Comparison of ENCODE assay signal across 8 cellular contexts in the genomic region with DNA sequence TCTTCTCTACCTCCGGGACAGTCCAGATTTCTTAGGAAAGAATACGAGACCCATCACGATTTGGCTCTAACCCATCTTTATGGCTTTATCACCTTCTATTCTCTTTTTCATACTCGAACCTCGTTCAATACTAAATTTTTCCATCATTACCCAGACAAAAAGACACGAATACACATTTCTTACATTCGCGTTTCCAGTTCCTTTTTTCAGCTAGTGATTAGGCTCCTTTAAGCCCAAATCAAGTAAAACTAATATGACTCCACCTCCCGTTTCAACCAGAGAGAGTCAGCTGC.
DNase-seq lines count a peak whose midpoint lies in the region; ATAC-seq and TF ChIP-seq lines count a peak whose summit lies in the region.

No MANE protein-coding gene starts in this region.

- H3K27ac ChIP-seq in SU-DHL-6 (ENCODE audit: low read depth, low read length) = peak overlapping the region; percentile 94

- peaks cover 69% of the 10 kb centered on the region for H3F3A ChIP-seq in SU-DHL-6 (ENCODE audit: insufficient read depth)

- H3K9ac ChIP-seq in SU-DHL-6 (ENCODE audit: low read length) = peak overlapping the region; percentile 70

- H4K20me1 ChIP-seq in SU-DHL-6 (ENCODE audit: low read depth, low read length) = no peaks in the 10 kb centered on the region

- ATAC-seq in HG03280 (IDR thresholded peaks at IDR 0.05; ENCODE audit: unreplicated experiment) (no peak), GM21515 (IDR thresholded peaks at IDR 0.05; ENCODE audit: unreplicated experiment) (no peak), GM18870 (IDR thresholded peaks at IDR 0.05; ENCODE audit: unreplicated experiment) (no peak)

- H3K36me3 ChIP-seq in SU-DHL-6 (ENCODE audit: low read length) = peaks cover 15% of the 10 kb centered on the region; the same call in 1 of the 2 replicates

- peak overlapping the region; percentile 97 for H3K4me2 ChIP-seq in SU-DHL-6 (ENCODE audit: low read depth, low read length, poor library complexity, severe bottlenecking)

- H3K9me3 ChIP-seq in SU-DHL-6 (ENCODE audit: insufficient read depth, low read length) = no peaks in the 10 kb centered on the region

- DNase-seq in GM10266 (ENCODE audit: extremely low spot score) (no peak), fibroblast of mammary gland (ENCODE audit: low read depth) (no peak), retinal pigment epithelial cell (ENCODE audit: low read depth) (no peak), NAMALWA (ENCODE audit: low spot score) (no peak)

- TF ChIP-seq CTCF in GM10266 (IDR thresholded peaks at IDR 0.05; ENCODE audit: control insufficient read depth, insufficient read depth, low read depth, missing control alignments) (peak; percentile 21), SU-DHL-6 (IDR thresholded peaks at IDR 0.05; ENCODE audit: insufficient read depth, low read length, poor library complexity, severe bottlenecking) (no peak), fibroblast of mammary gland (conservative IDR thresholded peaks at IDR 0.05; ENCODE audit: control insufficient read depth, insufficient read depth, low read depth, low read length) (no peak), retinal pigment epithelial cell (conservative IDR thresholded peaks at IDR 0.05; ENCODE audit: low read depth, low read length) (no peak)

- H3K4me3 ChIP-seq in SU-DHL-6 (ENCODE audit: insufficient read depth, low read length, poor library complexity, severe bottlenecking) (peak overlapping the region; percentile 84), fibroblast of mammary gland (ENCODE audit: control insufficient read depth, low read depth, low read length) (peak overlapping the region; percentile 94), retinal pigment epithelial cell (ENCODE audit: low read length) (peak overlapping the region; percentile 87)

- H3K9me2 ChIP-seq in SU-DHL-6 (replicated peaks; ENCODE audit: insufficient read depth, low read length) = no peaks in the 10 kb centered on the region

- no peaks in the 10 kb centered on the region for H3K27me3 ChIP-seq in SU-DHL-6 (ENCODE audit: low read length)

- H2AFZ ChIP-seq in SU-DHL-6 (ENCODE audit: low read depth, low read length, severe bottlenecking) = peak overlapping the region; percentile 71

- peaks cover 38% of the 10 kb centered on the region for H3K79me2 ChIP-seq in SU-DHL-6 (ENCODE audit: insufficient read depth, low read length)
